Comparison of ENCODE assay signal across 13 cellular contexts in the genomic region with DNA sequence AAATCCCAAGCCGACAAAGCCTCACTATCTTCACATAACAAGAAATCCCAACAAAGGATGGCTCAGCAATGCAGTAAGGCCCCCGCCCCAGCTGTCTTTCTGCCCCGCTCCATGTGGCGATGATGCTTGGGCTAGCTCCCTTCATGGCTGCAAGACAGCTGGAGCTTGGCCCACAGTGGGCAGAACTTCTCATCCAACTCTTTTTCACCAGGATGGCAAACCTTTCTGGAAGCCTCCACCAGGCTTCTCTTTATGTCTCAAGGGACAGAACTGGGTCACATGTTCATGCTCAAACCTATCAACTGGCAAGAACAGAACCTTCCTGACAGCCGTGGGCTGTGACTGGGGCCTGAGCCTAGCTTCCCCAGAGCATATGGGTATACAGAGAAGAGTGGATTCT.
A peak's percentile ranks its signal among the peaks of the same experiment; 100 is the strongest.
DNase-seq lines count a peak whose midpoint lies in the region; ATAC-seq, FAIRE-seq and TF ChIP-seq lines count a peak whose summit lies in the region.
"Had no signal": no experiment of that assay in that cellular context is flagged by ENCODE, and none has a peak within 500 bp of the region (broad histone marks: within the 10 kb centered on the region; RNA-seq: fewer than 3 reads in every experiment).

No MANE protein-coding gene starts in this region.

- no peaks in the 10 kb centered on the region for H3K9me3 ChIP-seq in small intestine (ENCODE audit: control insufficient read depth, low read depth)

- peak overlapping the region; percentile 27 for H3K27ac ChIP-seq in caudate nucleus (ENCODE audit: low read depth, low read length)
- H3K27ac ChIP-seq in small intestine (ENCODE audit: low read depth in 1 of 2, low read length in 1 of 2) = no peak overlapping the region

- DNase-seq in Ammon's horn (ENCODE audit: low spot score) (peak; percentile 40), HFFc6 (no peak), caudate nucleus (lab: John Stamatoyannopoulos, UW) (peak in 3 of 61 donors; percentile 21 to 48 (median 41)), naive B cell (no peak), NCI-H82 treated with DMSO at 0.1 percent for 48 hours (lab: John Stamatoyannopoulos, UW; ENCODE audit: unreplicated experiment) (no peak), small intestine (no peak), chondrocyte (ENCODE audit: low spot score) (no peak)
- DNase-seq: activated CD4-positive, alpha-beta T cell treated with anti-CD3 and anti-CD28 coated beads, Interleukin-2, amount 10 ng/mL, durations not matched to agents 24 days and 14 days; hippocampal formation; NCI-H1417 treated with DMSO at 0.1 percent for 48 hours; NCI-H82 had no signal

- H3K27ac Mint-ChIP-seq in HFFc6 (peak overlapping the region; percentile 75), naive B cell (peak overlapping the region; percentile 69 to 94 (median 81)), chondrocyte (ENCODE audit: unreplicated experiment) (no peak overlapping the region)
- H3K27ac Mint-ChIP-seq: activated CD4-positive, alpha-beta T cell treated with anti-CD3 and anti-CD28 coated beads, Interleukin-2, amount 10 ng/mL, durations not matched to agents 24 days and 14 days; mesothelial cell of epicardium had no signal

- peaks cover 3% of the 10 kb centered on the region for H3K27me3 Mint-ChIP-seq in HFFc6 (ENCODE audit: insufficient read depth)
- H3K27me3 Mint-ChIP-seq in naive B cell = no peaks in the 10 kb centered on the region
- H3K27me3 Mint-ChIP-seq in chondrocyte (ENCODE audit: low read depth) = no peaks in the 10 kb centered on the region
- H3K27me3 Mint-ChIP-seq: activated CD4-positive, alpha-beta T cell treated with anti-CD3 and anti-CD28 coated beads, Interleukin-2, amount 10 ng/mL, durations not matched to agents 24 days and 14 days had no signal

- FAIRE-seq in small intestine (lab: Jason Lieb, UNC) = no peak

- ATAC-seq in naive B cell (ENCODE audit: low read depth in 2 of 2) (peak; percentile 46 to 51), HG02870 (IDR thresholded peaks at IDR 0.05; ENCODE audit: unreplicated experiment) (no peak)

- H3K4me1 Mint-ChIP-seq in HFFc6 (ENCODE audit: low read depth) (peaks cover 68% of the 10 kb centered on the region), naive B cell (peaks cover 55 to 81% (median 68%) of the 10 kb centered on the region in 3 donors), chondrocyte (ENCODE audit: low read depth) (peaks cover 12% of the 10 kb centered on the region)

- no peak overlapping the region for H3K4me3 ChIP-seq in small intestine (ENCODE audit: low read depth in 1 of 2, low read length in 2 of 2)

- H3K36me3 ChIP-seq in small intestine (ENCODE audit: control insufficient read depth in 2 of 2, insufficient read depth in 2 of 2, low read length in 2 of 2) = no peaks in the 10 kb centered on the region

- peaks cover 11% of the 10 kb centered on the region for H3K36me3 Mint-ChIP-seq in HFFc6 (ENCODE audit: low read depth)
- H3K36me3 Mint-ChIP-seq in naive B cell = peaks cover 0 to 3% of the 10 kb centered on the region in 2 donors
- no peaks in the 10 kb centered on the region for H3K36me3 Mint-ChIP-seq in chondrocyte (ENCODE audit: low read depth)
- H3K36me3 Mint-ChIP-seq: mesothelial cell of epicardium had no signal

- H3K9me3 Mint-ChIP-seq in HFFc6 (no peaks in the 10 kb centered on the region), naive B cell (no peaks in the 10 kb centered on the region), chondrocyte (ENCODE audit: low read depth) (no peaks in the 10 kb centered on the region)
- H3K9me3 Mint-ChIP-seq: activated CD4-positive, alpha-beta T cell treated with anti-CD3 and anti-CD28 coated beads, Interleukin-2, amount 10 ng/mL, durations not matched to agents 24 days and 14 days; mesothelial cell of epicardium had no signal

- H3K4me3 Mint-ChIP-seq in HFFc6 (no peak overlapping the region), naive B cell (peak overlapping the region in 4 of 8 donors; percentile 2 to 30 (median 20)), chondrocyte (ENCODE audit: unreplicated experiment) (no peak overlapping the region)
- H3K4me3 Mint-ChIP-seq: activated CD4-positive, alpha-beta T cell treated with anti-CD3 and anti-CD28 coated beads, Interleukin-2, amount 10 ng/mL, durations not matched to agents 24 days and 14 days; mesothelial cell of epicardium had no signal

- H3K27me3 ChIP-seq in small intestine (ENCODE audit: control insufficient read depth in 2 of 2, insufficient read depth in 2 of 2, low read length in 2 of 2) = no peaks in the 10 kb centered on the region

- peaks cover 0 to 4% of the 10 kb centered on the region in 2 donors for H3K4me1 ChIP-seq in small intestine (ENCODE audit: control insufficient read depth in 2 of 2, insufficient read depth in 1 of 2, low read depth in 1 of 2, low read length in 1 of 2)

- no peak for TF ChIP-seq CTCF in HFFc6 (IDR thresholded peaks at IDR 0.05)
- TF ChIP-seq CTCF in chondrocyte (IDR thresholded peaks at IDR 0.05) = no peak

- 78 to 81% (median 80%) methylated on average over 5 of the region's 5 CpGs for WGBS in small intestine, 3 donors
